Comparison of ENCODE assay signal across 10 cellular contexts in genomic region chr1:178169649-178170048, GRCh38.
"Had no signal": no experiment of that assay in that cellular context is flagged by ENCODE, and none has a peak within 500 bp of the region (broad histone marks: within the 10 kb centered on the region; RNA-seq: fewer than 3 reads in every experiment).

No MANE protein-coding gene starts in this region.

- H3K9ac ChIP-seq: GM23248 had no signal

- H3K27ac ChIP-seq: GM23248 had no signal

- FAIRE-seq: HTR-8/SVneo, K562 had no signal

- H2AFZ ChIP-seq: GM23248 had no signal

- H3K9me3 ChIP-seq: HAP-1 had no signal

- H3K27ac Mint-ChIP-seq: HFFc6 had no signal

- H3K36me3 ChIP-seq: HAP-1 had no signal

- H3K4me1 ChIP-seq: HAP-1 had no signal

- H3K9me3 Mint-ChIP-seq: HFFc6 had no signal

- DNase-seq: GM23248, GOT3, H7, HFFc6, IMR-90, KG1 had no signal

- H3K4me3 Mint-ChIP-seq: HFFc6 had no signal

- ATAC-seq: HCT116, K562 had no signal

- H3K4me3 ChIP-seq: GM23248, HAP-1, K562 had no signal
